ENCODE assay signal across 4 cellular contexts in the genomic region with DNA sequence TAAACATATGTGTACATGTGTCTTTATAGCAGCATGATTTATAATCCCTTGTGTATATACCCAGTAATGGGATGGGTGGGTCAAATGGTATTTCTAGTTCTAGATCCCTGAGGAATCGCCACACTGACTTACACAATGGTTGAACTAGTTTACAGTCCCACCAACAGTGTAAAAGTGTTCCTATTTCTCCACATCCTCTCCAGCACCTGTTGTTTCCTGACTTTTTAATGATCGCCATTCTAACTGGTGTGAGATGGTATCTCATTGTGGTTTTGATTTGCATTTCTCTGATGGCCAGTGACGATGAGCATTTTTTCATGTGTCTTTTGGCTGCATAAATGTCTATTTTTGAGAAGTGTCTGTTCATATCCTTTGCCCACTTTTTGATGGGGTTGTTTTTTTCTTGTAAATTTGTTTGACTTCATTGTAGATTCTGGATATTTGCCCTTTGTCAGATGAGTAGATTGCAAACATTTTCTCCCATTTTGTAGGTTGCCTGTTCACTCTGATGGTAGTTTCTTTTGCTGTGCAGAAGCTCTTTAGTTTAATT. TPM values are rescaled to one million over a fixed set of nuclear protein-coding genes. Genes with fewer than 3 reads are reported as not detected.
"Had no signal": no experiment of that assay in that cellular context is flagged by ENCODE, and none has a peak within 500 bp of the region (broad histone marks: within the 10 kb centered on the region; RNA-seq: fewer than 3 reads in every experiment).

No MANE protein-coding gene starts in this region.

RNA-seq across cellular contexts. Expression of a gene that starts 12.5 kb away (rescaled TPM):
- polyA plus RNA-seq: IgD-negative memory B cell had no signal

RNA-seq across cellular contexts. Expression of a gene that starts 15.6 kb away (rescaled TPM):
- total RNA-seq: HepG2, HT-29, IMR-90 had no signal
- polyA plus RNA-seq: IgD-negative memory B cell, IMR-90 had no signal

RNA-seq across cellular contexts. Expression of a gene that starts 26.5 kb away (rescaled TPM):
- total RNA-seq: HepG2, HT-29 had no signal
- polyA plus RNA-seq: IgD-negative memory B cell had no signal

RNA-seq across cellular contexts. Expression of a gene that starts 36.2 kb away (rescaled TPM):
- polyA plus RNA-seq: IgD-negative memory B cell had no signal
